8 cellular contexts compared by ENCODE assay signal in the genomic region with DNA sequence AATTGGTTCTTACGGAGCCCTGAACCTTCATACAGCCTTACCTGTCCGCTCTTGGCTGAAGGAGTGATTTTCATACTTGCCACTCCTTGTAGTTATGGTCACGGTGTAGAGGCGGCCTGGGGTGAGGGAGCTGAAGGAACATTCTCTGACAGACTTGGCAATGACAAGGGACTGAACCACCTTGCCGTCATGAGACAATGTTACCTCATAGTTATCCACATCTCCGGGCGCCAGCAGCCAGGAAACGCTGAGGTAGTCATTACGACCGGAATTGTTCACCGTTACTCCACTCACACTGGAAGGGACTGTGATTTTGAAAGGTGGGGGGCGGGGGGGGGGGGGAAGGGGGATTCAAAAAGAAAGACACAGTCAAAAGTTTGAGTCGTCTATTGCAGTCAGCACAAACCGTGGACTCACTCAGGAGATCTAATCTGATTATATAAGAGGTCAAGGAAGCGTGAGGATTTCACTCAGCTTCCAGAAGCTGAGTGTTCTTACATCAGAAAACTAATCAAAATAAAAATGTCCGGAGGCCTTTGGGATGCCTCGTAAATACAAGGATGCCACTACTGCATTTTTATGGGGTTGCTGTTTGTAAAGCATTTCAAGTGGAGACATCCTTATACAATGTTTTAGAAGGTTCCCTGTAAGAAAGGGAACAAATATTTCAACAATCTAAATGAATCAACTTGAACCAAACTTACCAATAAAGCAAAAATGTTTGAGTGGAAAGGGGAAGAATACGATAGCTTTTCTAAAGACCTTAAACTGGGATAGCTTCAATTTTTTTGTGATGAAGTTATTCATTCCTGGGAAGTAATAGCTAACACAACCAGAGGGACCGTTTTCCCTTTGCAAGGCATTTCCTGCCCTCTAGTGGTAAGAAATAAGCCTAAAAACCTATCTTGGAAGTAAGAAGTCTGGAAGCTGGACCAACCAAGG.
DNase-seq lines count a peak whose midpoint lies in the region; ATAC-seq and TF ChIP-seq lines count a peak whose summit lies in the region.

No MANE protein-coding gene starts in this region.

- no peak overlapping the region for H3K9ac ChIP-seq in liver (ENCODE audit: low read depth in 1 of 2, low read length in 2 of 2)

- no peaks in the 10 kb centered on the region for H3K4me1 ChIP-seq in BE2C
- H3K4me1 ChIP-seq in liver (ENCODE audit: control insufficient read depth in 4 of 4, insufficient read depth in 4 of 4, low read length in 3 of 4) = no peaks in the 10 kb centered on the region

- no peak overlapping the region for H3K4me3 Mint-ChIP-seq in activated naive CD8-positive, alpha-beta T cell treated with anti-CD3 and anti-CD28 coated beads, Interleukin-2, amount 50 U/mL, for 24 hours

- H3K27me3 Mint-ChIP-seq in activated naive CD8-positive, alpha-beta T cell treated with anti-CD3 and anti-CD28 coated beads, Interleukin-2, amount 50 U/mL, for 24 hours = peaks cover 4% of the 10 kb centered on the region

- H3K36me3 ChIP-seq in BE2C (peaks cover 7% of the 10 kb centered on the region; the same call in 1 of the 2 replicates), liver (ENCODE audit: control insufficient read depth in 4 of 4, insufficient read depth in 3 of 4, low read depth in 1 of 4, low read length in 3 of 4) (no peaks in the 10 kb centered on the region)

- H3K27me3 ChIP-seq in BE2C = no peaks in the 10 kb centered on the region
- H3K27me3 ChIP-seq in liver (ENCODE audit: control insufficient read depth in 4 of 4, insufficient read depth in 4 of 4, low read length in 3 of 4) = no peaks in the 10 kb centered on the region

- no peak overlapping the region for H3K4me3 ChIP-seq in BE2C (ENCODE audit: low read depth, low read length)
- H3K4me3 ChIP-seq in liver (ENCODE audit: low read depth in 1 of 3, low read length in 3 of 3) = no peak overlapping the region

- no peak for TF ChIP-seq EP300 in Ishikawa (IDR thresholded peaks at IDR 0.05; ENCODE audit: borderline replicate concordance)

- H3K9me3 ChIP-seq in BE2C (no peaks in the 10 kb centered on the region), liver (ENCODE audit: control insufficient read depth in 4 of 4, low read length in 3 of 4) (no peaks in the 10 kb centered on the region)

- TF ChIP-seq CTCF in BE2C (IDR thresholded peaks at IDR 0.05; ENCODE audit: low read depth, low read length) = peak; percentile 88
- TF ChIP-seq CTCF in liver (IDR thresholded peaks at IDR 0.05; ENCODE audit: low read depth, low read length, missing input control) = peak; percentile 71

- DNase-seq in BE2C (no peak), NOMO-1 treated with dmso at 0.1 percent for 144 hours (lab: John Stamatoyannopoulos, UW; ENCODE audit: unreplicated experiment) (peak; percentile 10)
- DNase-seq in activated naive CD8-positive, alpha-beta T cell treated with anti-CD3 and anti-CD28 coated beads, Interleukin-2, amount 50 U/mL, for 24 hours = no peak
- DNase-seq in activated naive CD4-positive, alpha-beta T cell treated with Interleukin-2 at 50 U/mL for 16 hours = no peak

- 59% methylated on average over 19 of the region's 19 CpGs for WGBS in liver

- no peaks in the 10 kb centered on the region for H3K36me3 Mint-ChIP-seq in activated naive CD8-positive, alpha-beta T cell treated with anti-CD3 and anti-CD28 coated beads, Interleukin-2, amount 50 U/mL, for 24 hours (ENCODE audit: low read depth)

- peak overlapping the region; percentile 49 for H3K27ac ChIP-seq in cingulate gyrus (ENCODE audit: low read depth, low read length)
- no peak overlapping the region for H3K27ac ChIP-seq in liver (ENCODE audit: low read depth in 1 of 2, low read length in 2 of 2)

- peak; percentile 80 for ATAC-seq in GM18909 (IDR thresholded peaks at IDR 0.05; ENCODE audit: poor library complexity, unreplicated experiment)
- no peak for ATAC-seq in activated naive CD8-positive, alpha-beta T cell treated with anti-CD3 and anti-CD28 coated beads, Interleukin-2, amount 50 U/mL, for 24 hours

- H3K27ac Mint-ChIP-seq in activated naive CD8-positive, alpha-beta T cell treated with anti-CD3 and anti-CD28 coated beads, Interleukin-2, amount 50 U/mL, for 24 hours = no peak overlapping the region

- peak; percentile 98 for TF ChIP-seq RAD21 in Ishikawa (IDR thresholded peaks at IDR 0.05; ENCODE audit: low read depth)
- peak; percentile 98 for TF ChIP-seq RAD21 in liver (IDR thresholded peaks at IDR 0.05)

- no peaks in the 10 kb centered on the region for H3K4me1 Mint-ChIP-seq in activated naive CD8-positive, alpha-beta T cell treated with anti-CD3 and anti-CD28 coated beads, Interleukin-2, amount 50 U/mL, for 24 hours

- H3K9me3 Mint-ChIP-seq in activated naive CD8-positive, alpha-beta T cell treated with anti-CD3 and anti-CD28 coated beads, Interleukin-2, amount 50 U/mL, for 24 hours = no peaks in the 10 kb centered on the region

TF ChIP-seq in Ishikawa, 13 proteins besides CTCF, POLR2A, EP300 and RAD21:
- TF ChIP-seq, protein P1, sequence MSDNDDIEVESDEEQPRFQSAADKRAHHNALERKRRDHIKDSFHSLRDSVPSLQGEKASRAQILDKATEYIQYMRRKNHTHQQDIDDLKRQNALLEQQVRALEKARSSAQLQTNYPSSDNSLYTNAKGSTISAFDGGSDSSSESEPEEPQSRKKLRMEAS (IDR thresholded peaks at IDR 0.05) = no peak
- TF ChIP-seq ZBTB7A (IDR thresholded peaks at IDR 0.05; ENCODE audit: low read depth) (no peak), FOXM1 (IDR thresholded peaks at IDR 0.05; ENCODE audit: borderline replicate concordance, low read depth) (no peak; the same call in 1 of the 2 replicates), TCF12 (IDR thresholded peaks at IDR 0.05; ENCODE audit: low read depth) (no peak), EGR1 (IDR thresholded peaks at IDR 0.05) (no peak), TAF1 (IDR thresholded peaks at IDR 0.05; ENCODE audit: low read depth) (no peak), NFIC (IDR thresholded peaks at IDR 0.05) (no peak), YY1 (IDR thresholded peaks at IDR 0.05; ENCODE audit: low read depth) (no peak), TEAD4 (IDR thresholded peaks at IDR 0.05) (no peak)
TF ChIP-seq in Ishikawa: peak in this region for 0.

TF ChIP-seq in liver, 16 proteins besides CTCF, POLR2A, EP300 and RAD21:
- TF ChIP-seq FOXA1 (IDR thresholded peaks at IDR 0.05) (no peak), SP1 (IDR thresholded peaks at IDR 0.05) (no peak), FOXA2 (IDR thresholded peaks at IDR 0.05) (no peak), HNF4A (conservative IDR thresholded peaks at IDR 0.05) (no peak), GABPA (IDR thresholded peaks at IDR 0.05 in 1 of 2, conservative IDR thresholded peaks at IDR 0.05 in 1 of 2) (no peak), JUND (IDR thresholded peaks at IDR 0.05) (no peak), RXRA (IDR thresholded peaks at IDR 0.05) (no peak), TAF1 (conservative IDR thresholded peaks at IDR 0.05) (no peak), HNF4G (IDR thresholded peaks at IDR 0.05) (no peak)
- TF ChIP-seq, protein P1 (IDR thresholded peaks at IDR 0.05) = no peak
- TF ChIP-seq, protein P2, sequence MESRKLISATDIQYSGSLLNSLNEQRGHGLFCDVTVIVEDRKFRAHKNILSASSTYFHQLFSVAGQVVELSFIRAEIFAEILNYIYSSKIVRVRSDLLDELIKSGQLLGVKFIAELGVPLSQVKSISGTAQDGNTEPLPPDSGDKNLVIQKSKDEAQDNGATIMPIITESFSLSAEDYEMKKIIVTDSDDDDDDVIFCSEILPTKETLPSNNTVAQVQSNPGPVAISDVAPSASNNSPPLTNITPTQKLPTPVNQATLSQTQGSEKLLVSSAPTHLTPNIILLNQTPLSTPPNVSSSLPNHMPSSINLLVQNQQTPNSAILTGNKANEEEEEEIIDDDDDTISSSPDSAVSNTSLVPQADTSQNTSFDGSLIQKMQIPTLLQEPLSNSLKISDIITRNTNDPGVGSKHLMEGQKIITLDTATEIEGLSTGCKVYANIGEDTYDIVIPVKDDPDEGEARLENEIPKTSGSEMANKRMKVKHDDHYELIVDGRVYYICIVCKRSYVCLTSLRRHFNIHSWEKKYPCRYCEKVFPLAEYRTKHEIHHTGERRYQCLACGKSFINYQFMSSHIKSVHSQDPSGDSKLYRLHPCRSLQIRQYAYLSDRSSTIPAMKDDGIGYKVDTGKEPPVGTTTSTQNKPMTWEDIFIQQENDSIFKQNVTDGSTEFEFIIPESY (IDR thresholded peaks at IDR 0.05) = no peak
